Comparison of ENCODE assay signal across 19 cellular contexts in genomic region chr2:42067521-42067920, GRCh38. TPM values are rescaled to one million over a fixed set of nuclear protein-coding genes. Genes with fewer than 3 reads are reported as not detected.
DNase-seq lines count a peak whose midpoint lies in the region; ATAC-seq and TF ChIP-seq lines count a peak whose summit lies in the region.
"Had no signal": no experiment of that assay in that cellular context is flagged by ENCODE, and none has a peak within 500 bp of the region (broad histone marks: within the 10 kb centered on the region; RNA-seq: fewer than 3 reads in every experiment).

No MANE protein-coding gene starts in this region.

- peaks cover 8% of the 10 kb centered on the region for H3K9me3 ChIP-seq in SJCRH30 (replicated peaks)
- H3K9me3 ChIP-seq in esophagus muscularis mucosa: no peaks in the 10 kb centered on the region
- H3K9me3 ChIP-seq in CD4-positive, alpha-beta T cell (ENCODE audit: control insufficient read depth, low read length): no peaks in the 10 kb centered on the region

- H3K36me3 ChIP-seq in SJCRH30 (no peaks in the 10 kb centered on the region), esophagus muscularis mucosa (no peaks in the 10 kb centered on the region), rectal smooth muscle tissue (ENCODE audit: control insufficient read depth, insufficient read depth, low read length) (no peaks in the 10 kb centered on the region)

- no peak for TF ChIP-seq CTCF in esophagus muscularis mucosa (IDR thresholded peaks at IDR 0.05)
- no peak for TF ChIP-seq CTCF in CD4-positive, alpha-beta T cell (IDR thresholded peaks at IDR 0.05)

- CTCF ChIA-PET in CD4-positive, alpha-beta T cell (lab: Charles Lee): no interaction called here

- no peaks in the 10 kb centered on the region for H3K4me1 Mint-ChIP-seq in CD4-positive, alpha-beta T cell (ENCODE audit: low read depth)
- H3K4me1 Mint-ChIP-seq in natural killer cell treated with Interleukin-12 subunit alpha and Interleukin-12 subunit beta and Interleukin-15 and Interleukin-18, amount 100 ng/mL, for 72 hours (ENCODE audit: low read depth in 2 of 2): peaks cover 0 to 3% of the 10 kb centered on the region in 2 donors
- H3K4me1 Mint-ChIP-seq: CD4-positive, alpha-beta memory T cell; IgD-negative memory B cell had no signal

- H3K27ac ChIP-seq in SJCRH30: peak overlapping the region; percentile 48
- H3K27ac ChIP-seq in esophagus muscularis mucosa (replicated peaks in 1 of 4): peak overlapping the region; percentile 54 to 70 (median 64)
- H3K27ac ChIP-seq in rectal smooth muscle tissue (ENCODE audit: low read depth, low read length): peak overlapping the region; percentile 35
- H3K27ac ChIP-seq in CD4-positive, alpha-beta T cell (ENCODE audit: low read depth, low read length): no peak overlapping the region
- H3K27ac ChIP-seq: C4-2B had no signal

- H3K9ac ChIP-seq in rectal smooth muscle tissue (ENCODE audit: low read length): no peak overlapping the region

- no peak overlapping the region for H3K4me3 ChIP-seq in SJCRH30
- no peak overlapping the region for H3K4me3 ChIP-seq in esophagus muscularis mucosa
- H3K4me3 ChIP-seq in rectal smooth muscle tissue (ENCODE audit: low read length): no peak overlapping the region
- H3K4me3 ChIP-seq: GM12878 had no signal

- H3K4me1 ChIP-seq in SJCRH30: peaks cover 42% of the 10 kb centered on the region
- peaks cover 4 to 64% (median 54%) of the 10 kb centered on the region in 4 donors for H3K4me1 ChIP-seq in esophagus muscularis mucosa
- peaks cover 27% of the 10 kb centered on the region for H3K4me1 ChIP-seq in rectal smooth muscle tissue (ENCODE audit: control insufficient read depth, insufficient read depth, low read length)

- no peak for DNase-seq in SJCRH30
- DNase-seq in esophagus muscularis mucosa (ENCODE audit: extremely low spot score): no peak
- no peak for DNase-seq in CD4-positive, alpha-beta T cell
- DNase-seq in activated naive CD4-positive, alpha-beta T cell treated with anti-CD3 and anti-CD28 coated beads, Interleukin-2, amount 50 U/mL, for 16 hours: no peak
- DNase-seq in natural killer cell treated with Interleukin-12 subunit alpha and Interleukin-12 subunit beta and Interleukin-15 and Interleukin-18, amount 100 ng/mL, for 72 hours (ENCODE audit: low spot score): no peak
- no peak for DNase-seq in NCI-H524 treated with DMSO at 0.1 percent for 48 hours (lab: John Stamatoyannopoulos, UW)
- DNase-seq: ACHN; AML-193; Calu3; CD4-positive, alpha-beta memory T cell; DND-41; EL; GOT3; H7 had no signal

- H3K4me3 Mint-ChIP-seq in CD4-positive, alpha-beta T cell: no peak overlapping the region
- no peak overlapping the region for H3K4me3 Mint-ChIP-seq in natural killer cell treated with Interleukin-12 subunit alpha and Interleukin-12 subunit beta and Interleukin-15 and Interleukin-18, amount 100 ng/mL, for 72 hours
- H3K4me3 Mint-ChIP-seq: CD4-positive, alpha-beta memory T cell; IgD-negative memory B cell had no signal

- TF ChIP-seq POLR2A in esophagus muscularis mucosa (IDR thresholded peaks at IDR 0.05; ENCODE audit: low read depth): no peak

- H3K27ac Mint-ChIP-seq in CD4-positive, alpha-beta T cell: no peak overlapping the region
- no peak overlapping the region for H3K27ac Mint-ChIP-seq in natural killer cell treated with Interleukin-12 subunit alpha and Interleukin-12 subunit beta and Interleukin-15 and Interleukin-18, amount 100 ng/mL, for 72 hours
- H3K27ac Mint-ChIP-seq: CD4-positive, alpha-beta memory T cell; IgD-negative memory B cell had no signal

- intact Hi-C loops in esophagus muscularis mucosa (cut with DNase I): no loop called here
- intact Hi-C loops in CD4-positive, alpha-beta T cell (cut with DNase I, micrococcal nuclease): no loop called here

- POLR2A ChIA-PET in CD4-positive, alpha-beta T cell (lab: Charles Lee): no interaction called here

- no peak for ATAC-seq in CD4-positive, alpha-beta T cell (ENCODE audit: poor library complexity)
- no peak for ATAC-seq in natural killer cell treated with Interleukin-12 subunit alpha and Interleukin-12 subunit beta and Interleukin-15 and Interleukin-18, amount 100 ng/mL, for 72 hours
- ATAC-seq: GM12878, HCT116 had no signal

- 81% methylated on average over 8 of the region's 8 CpGs for WGBS in esophagus muscularis mucosa

- no peaks in the 10 kb centered on the region for H3K36me3 Mint-ChIP-seq in CD4-positive, alpha-beta T cell (ENCODE audit: low read depth)
- H3K36me3 Mint-ChIP-seq in natural killer cell treated with Interleukin-12 subunit alpha and Interleukin-12 subunit beta and Interleukin-15 and Interleukin-18, amount 100 ng/mL, for 72 hours: no peaks in the 10 kb centered on the region
- H3K36me3 Mint-ChIP-seq: CD4-positive, alpha-beta memory T cell had no signal

- no peak for TF ChIP-seq EP300 in esophagus muscularis mucosa (IDR thresholded peaks at IDR 0.05)

- H3K27me3 ChIP-seq in SJCRH30 (no peaks in the 10 kb centered on the region), esophagus muscularis mucosa (no peaks in the 10 kb centered on the region), rectal smooth muscle tissue (ENCODE audit: control insufficient read depth, insufficient read depth, low read length) (no peaks in the 10 kb centered on the region)
- H3K27me3 ChIP-seq in CD4-positive, alpha-beta T cell (ENCODE audit: control insufficient read depth, insufficient read depth, low read length): peaks cover 11% of the 10 kb centered on the region

- peaks cover 44% of the 10 kb centered on the region for H3K27me3 Mint-ChIP-seq in CD4-positive, alpha-beta T cell
- peaks cover 16 to 38% of the 10 kb centered on the region in 2 donors for H3K27me3 Mint-ChIP-seq in natural killer cell treated with Interleukin-12 subunit alpha and Interleukin-12 subunit beta and Interleukin-15 and Interleukin-18, amount 100 ng/mL, for 72 hours

- no peaks in the 10 kb centered on the region for H3K9me3 Mint-ChIP-seq in CD4-positive, alpha-beta T cell
- no peaks in the 10 kb centered on the region for H3K9me3 Mint-ChIP-seq in natural killer cell treated with Interleukin-12 subunit alpha and Interleukin-12 subunit beta and Interleukin-15 and Interleukin-18, amount 100 ng/mL, for 72 hours

RNA-seq across cellular contexts. Expression of gene PKDCC, which starts 19.7 kb away (rescaled TPM):
- 361 and 363 TPM in 2 replicates for total RNA-seq in SJCRH30 (2014; rRNA removed; shearing (Covaris generic))
- total RNA-seq in esophagus muscularis mucosa: 100 to 1,000 TPM; 102 to 290 (median 208) TPM
- not detected for total RNA-seq in CD4-positive, alpha-beta T cell
- total RNA-seq in natural killer cell treated with Interleukin-12 subunit alpha and Interleukin-12 subunit beta and Interleukin-15 and Interleukin-18, amount 100 ng/mL, for 72 hours: not detected
- total RNA-seq: CD4-positive, alpha-beta memory T cell had no signal

Comparison
In these comparisons a context has a peak if more than half of its experiments do, and no peak if none do; other contexts are left out.
1. RNA of gene PKDCC, which starts 19.7 kb away (total RNA-seq): 361 to 363 TPM in SJCRH30 and 102 to 290 TPM in esophagus muscularis mucosa; not detected in natural killer cell treated with Interleukin-12 subunit alpha and Interleukin-12 subunit beta and Interleukin-15 and Interleukin-18, amount 100 ng/mL, for 72 hours and not detected in CD4-positive, alpha-beta T cell; every median in the first group is over 10 times any median in the second.